Comparison of ENCODE assay signal across 1 cellular context in genomic region chr17:66941249-66941648, GRCh38.
A peak's percentile ranks its signal among the peaks of the same experiment; 100 is the strongest.
TF ChIP-seq lines count a peak whose summit lies in the region.

No MANE protein-coding gene starts in this region.

TF ChIP-seq in K562, 482 proteins besides CTCF, POLR2A, EP300 and RAD21 (continued from another document):
- TF ChIP-seq USF2 (CRISPR knock-in tag; IDR thresholded peaks at IDR 0.05) (0 out of 2 replicates have a peak, but pooled peaks have one; percentile 2), HES1 (IDR thresholded peaks at IDR 0.05; ENCODE audit: low read depth) (no peak), FIP1L1 (IDR thresholded peaks at IDR 0.05; ENCODE audit: low read depth, low read length, poor library complexity, severe bottlenecking) (no peak), FOXK2 (conservative IDR thresholded peaks at IDR 0.05 in 1 of 2, IDR thresholded peaks at IDR 0.05 in 1 of 2; ENCODE audit: low read depth in 2 of 2) (no peak), ZNF592 (IDR thresholded peaks at IDR 0.05) (no peak), ZNF3 (CRISPR knock-in tag; IDR thresholded peaks at IDR 0.05) (no peak), XRCC4 (IDR thresholded peaks at IDR 0.05; ENCODE audit: extremely low read depth, insufficient read depth, insufficient read length) (no peak), PTTG1 (tag; IDR thresholded peaks at IDR 0.05; ENCODE audit: low read depth) (no peak), ZNF282 (CRISPR knock-in tag; IDR thresholded peaks at IDR 0.05) (no peak)
